ENCODE assay signal across 8 cellular contexts in the genomic region with DNA sequence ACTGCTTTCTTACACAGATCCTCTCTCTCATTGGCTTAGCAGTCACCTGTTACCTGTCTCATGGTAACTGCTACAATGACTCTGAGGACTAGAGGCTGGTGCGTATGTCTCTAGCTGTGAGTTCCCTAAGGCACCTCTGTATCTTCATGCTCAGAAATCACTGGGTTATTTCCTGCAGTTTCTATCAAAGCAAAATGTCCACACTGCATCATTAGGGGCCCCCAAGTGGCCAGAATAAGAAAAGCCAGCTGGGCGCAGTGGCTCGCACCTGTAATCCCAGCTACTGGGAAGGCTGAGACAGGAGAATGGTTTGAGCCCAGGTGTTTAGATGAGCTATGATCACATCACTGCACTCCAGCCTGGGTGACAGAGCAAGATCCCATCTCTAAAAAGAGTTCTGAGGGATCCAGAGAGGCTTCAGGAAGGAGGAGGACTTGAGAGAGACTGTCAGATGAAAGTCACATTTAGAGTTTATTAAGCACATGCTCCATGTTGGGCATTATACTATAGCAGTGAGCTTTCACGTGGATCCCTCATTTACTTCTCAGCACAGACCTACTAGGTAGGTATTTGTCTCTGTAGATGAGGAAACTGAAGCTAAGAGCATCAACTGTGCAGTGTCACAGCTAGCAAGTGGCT. TPM values are rescaled to one million over a fixed set of nuclear protein-coding genes. Genes with fewer than 3 reads are reported as not detected.
DNase-seq lines count a peak whose midpoint lies in the region; ATAC-seq and TF ChIP-seq lines count a peak whose summit lies in the region.

No MANE protein-coding gene starts in this region.

- peaks cover 30% of the 10 kb centered on the region for H3K4me1 Mint-ChIP-seq in activated B cell treated with CpG ODN at 0.5 μM for 24 hours
- H3K4me1 Mint-ChIP-seq in naive thymus-derived CD4-positive, alpha-beta T cell, result peaks cover 23 to 37% (median 30%) of the 10 kb centered on the region in 7 donors

- no peaks in the 10 kb centered on the region for H3K9me3 ChIP-seq in naive thymus-derived CD4-positive, alpha-beta T cell (ENCODE audit: control insufficient read depth in 2 of 3, low read length in 3 of 3)

- CTCF ChIA-PET in activated B cell treated with CpG ODN at 0.5 μM for 24 hours (lab: Charles Lee), result interaction anchor here (0.6 to 5.0 kb wide), 14 partner anchors 10 to 338 kb away, joined by 3 to 139 read pairs (median 4); a partner anchor contains a TSS
- CTCF ChIA-PET in naive thymus-derived CD4-positive, alpha-beta T cell (lab: Charles Lee), result interaction anchor here (0.6 to 4.6 kb wide), 5 partner anchors 18 to 110 kb away, joined by 3 to 49 read pairs (median 3); a partner anchor contains a TSS

- H3K4me1 ChIP-seq in naive thymus-derived CD4-positive, alpha-beta T cell (ENCODE audit: control insufficient read depth in 2 of 2, insufficient read depth in 2 of 2, low read length in 2 of 2), result peaks cover 17 to 18% of the 10 kb centered on the region in 2 donors

- H3K4me3 ChIP-seq in naive thymus-derived CD4-positive, alpha-beta T cell (ENCODE audit: low read length), result no peak overlapping the region

- H3K27me3 Mint-ChIP-seq in activated B cell treated with CpG ODN at 0.5 μM for 24 hours, result no peaks in the 10 kb centered on the region
- peaks cover 0 to 7% (median 0%) of the 10 kb centered on the region in 5 donors for H3K27me3 Mint-ChIP-seq in naive thymus-derived CD4-positive, alpha-beta T cell

- POLR2A ChIA-PET in activated B cell treated with CpG ODN at 0.5 μM for 24 hours (lab: Charles Lee), result interaction anchor here (0.6 to 1.4 kb wide), 5 partner anchors 11 to 314 kb away, joined by 3 to 15 read pairs (median 5); a partner anchor contains a TSS
- POLR2A ChIA-PET in naive thymus-derived CD4-positive, alpha-beta T cell (lab: Charles Lee), result interaction anchor here (0.6 to 1.7 kb wide), 5 partner anchors 33 to 606 kb away, joined by 3 to 6 read pairs (median 3); a partner anchor contains a TSS

- intact Hi-C loops in activated B cell treated with CpG ODN at 0.5 μM for 24 hours (cut with micrococcal nuclease), result loop anchor here (5.0 kb wide), 1 partner anchor 225 kb away; a partner anchor contains a TSS
- intact Hi-C loops in naive thymus-derived CD4-positive, alpha-beta T cell (cut with micrococcal nuclease), result loop anchor here (5.0 to 10.0 kb wide), 3 partner anchors 215 to 327 kb away; a partner anchor contains a TSS

- TF ChIP-seq CTCF in activated B cell treated with CpG ODN at 0.5 μM for 24 hours (IDR thresholded peaks at IDR 0.05), result no peak

- peak overlapping the region; percentile 16 for H3K4me3 Mint-ChIP-seq in activated B cell treated with CpG ODN at 0.5 μM for 24 hours
- H3K4me3 Mint-ChIP-seq in naive thymus-derived CD4-positive, alpha-beta T cell, result peak overlapping the region in 1 of 10 donors; percentile 7

- H3K36me3 ChIP-seq in naive thymus-derived CD4-positive, alpha-beta T cell (ENCODE audit: control insufficient read depth in 2 of 3, insufficient read depth in 3 of 3, low read length in 3 of 3), result peaks cover 0 to 3% (median 0%) of the 10 kb centered on the region in 3 experiments

- no peak overlapping the region for H3K27ac ChIP-seq in naive thymus-derived CD4-positive, alpha-beta T cell (ENCODE audit: low read depth, low read length)

- H3K27me3 ChIP-seq in naive thymus-derived CD4-positive, alpha-beta T cell (ENCODE audit: control insufficient read depth in 2 of 2, insufficient read depth in 2 of 2, low read length in 2 of 2), result no peaks in the 10 kb centered on the region

- peaks cover 14% of the 10 kb centered on the region for H3K36me3 Mint-ChIP-seq in activated B cell treated with CpG ODN at 0.5 μM for 24 hours (ENCODE audit: low read depth)
- no peaks in the 10 kb centered on the region for H3K36me3 Mint-ChIP-seq in naive thymus-derived CD4-positive, alpha-beta T cell

- DNase-seq in A172 (ENCODE audit: low spot score) (peak; percentile 59), Daoy (ENCODE audit: low read depth) (peak; percentile 39), NCI-H1930 (lab: John Stamatoyannopoulos, UW) (peak; percentile 5 to 23), activated B cell treated with CpG ODN at 0.5 μM for 24 hours (no peak), iPS-NIHi11 (ENCODE audit: low spot score) (peak; percentile 44), stromal cell of bone marrow (ENCODE audit: low read depth) (peak; percentile 22)
- no peak for DNase-seq in naive thymus-derived CD4-positive, alpha-beta T cell
- no peak for DNase-seq in central memory CD4-positive, alpha-beta T cell

- no peaks in the 10 kb centered on the region for H3K9me3 Mint-ChIP-seq in activated B cell treated with CpG ODN at 0.5 μM for 24 hours
- H3K9me3 Mint-ChIP-seq in naive thymus-derived CD4-positive, alpha-beta T cell, result no peaks in the 10 kb centered on the region

- H3K27ac Mint-ChIP-seq in activated B cell treated with CpG ODN at 0.5 μM for 24 hours, result no peak overlapping the region
- peak overlapping the region in 3 of 9 donors; percentile 17 to 63 (median 56) for H3K27ac Mint-ChIP-seq in naive thymus-derived CD4-positive, alpha-beta T cell

- no peak for ATAC-seq in activated B cell treated with CpG ODN at 0.5 μM for 24 hours (ENCODE audit: low read depth)
- no peak for ATAC-seq in naive thymus-derived CD4-positive, alpha-beta T cell

RNA-seq across cellular contexts. Expression of a gene that starts 2.3 kb away (rescaled TPM):
- total RNA-seq in A172 (2014; rRNA removed; shearing (Covaris generic)), result 39.7 and 41.7 TPM in 2 replicates
- total RNA-seq in Daoy (2014; rRNA removed; shearing (Covaris generic)), result 23.3 and 27.9 TPM in 2 replicates
- total RNA-seq in activated B cell treated with CpG ODN at 0.5 μM for 24 hours, result 25.3 and 26.2 TPM in 2 replicates
- total RNA-seq in naive thymus-derived CD4-positive, alpha-beta T cell, result 10 to 100 TPM; 19.9 to 22.3 (median 20.5) TPM
- 10 to 100 TPM; 15.9 to 25.8 TPM for polyA plus RNA-seq in naive thymus-derived CD4-positive, alpha-beta T cell

RNA-seq across cellular contexts. Expression of a gene that starts 17.9 kb away (rescaled TPM):
- total RNA-seq in A172 (2014; rRNA removed; shearing (Covaris generic)), result 0.22 and 1.4 TPM in 2 replicates
- 0.15 and 0.23 TPM in 2 replicates for total RNA-seq in Daoy (2014; rRNA removed; shearing (Covaris generic))
- total RNA-seq in activated B cell treated with CpG ODN at 0.5 μM for 24 hours, result 0.27 TPM in 1 of 2 replicates, not detected in the other
- total RNA-seq in naive thymus-derived CD4-positive, alpha-beta T cell, result under 1 TPM in 1 of 5 experiments, not detected in 4; 0.39 TPM
- polyA plus RNA-seq in naive thymus-derived CD4-positive, alpha-beta T cell, result not detected

RNA-seq across cellular contexts. Expression of a gene that starts 37.2 kb away (rescaled TPM):
- total RNA-seq in A172 (2014; rRNA removed; shearing (Covaris generic)), result not detected in 2 replicates
- not detected in 2 replicates for total RNA-seq in Daoy (2014; rRNA removed; shearing (Covaris generic))
- total RNA-seq in activated B cell treated with CpG ODN at 0.5 μM for 24 hours, result 0.05 TPM in 1 of 2 replicates, not detected in the other
- total RNA-seq in naive thymus-derived CD4-positive, alpha-beta T cell, result not detected
- not detected for polyA plus RNA-seq in naive thymus-derived CD4-positive, alpha-beta T cell

RNA-seq across cellular contexts. Expression of a gene that starts 48.1 kb away (rescaled TPM):
- total RNA-seq in A172 (2014; rRNA removed; shearing (Covaris generic)), result 0.22 and 1.3 TPM in 2 replicates
- total RNA-seq in Daoy (2014; rRNA removed; shearing (Covaris generic)), result 2.6 and 3.8 TPM in 2 replicates
- 8.6 and 8.7 TPM in 2 replicates for total RNA-seq in activated B cell treated with CpG ODN at 0.5 μM for 24 hours
- total RNA-seq in naive thymus-derived CD4-positive, alpha-beta T cell, result 1 to 10 TPM in 4 of 5 experiments, under 1 TPM in 1; 1.00 to 8.9 (median 3.6) TPM
- 1 to 10 TPM; 2.0 to 4.2 TPM for polyA plus RNA-seq in naive thymus-derived CD4-positive, alpha-beta T cell

Comparison
In these comparisons a context has a peak if more than half of its experiments do, and no peak if none do; other contexts are left out.
1. DNase-seq: peak in A172 (single experiment), Daoy (single experiment), NCI-H1930 (2 of 2), iPS-NIHi11 (single experiment) and stromal cell of bone marrow (single experiment); none in activated B cell treated with CpG ODN at 0.5 μM for 24 hours (single experiment), naive thymus-derived CD4-positive, alpha-beta T cell (0 of 9) and central memory CD4-positive, alpha-beta T cell (single experiment).